Comparison of ENCODE assay signal across 8 cellular contexts in genomic region chr17:56977673-56978395, GRCh38. TPM values are rescaled to one million over a fixed set of nuclear protein-coding genes. Genes with fewer than 3 reads are reported as not detected.
DNase-seq lines count a peak whose midpoint lies in the region; ATAC-seq lines count a peak whose summit lies in the region.

SCPEP1 (plus strand) TSS chr17:56978131; CDS start chr17:56978160, 29 bp downstream.

- peak within 1 kb of the TSS; percentile 42 to 76 for H3K27ac Mint-ChIP-seq in natural killer cell treated with Interleukin-12 subunit alpha and Interleukin-12 subunit beta and Interleukin-15 and Interleukin-18, amount 100 ng/mL, for 72 hours

- peak; percentile 90 for DNase-seq in DMS 273 (lab: John Stamatoyannopoulos, UW; ENCODE audit: unreplicated experiment)
- DNase-seq in KBM-7 = peak; percentile 77
- peak; percentile 89 for DNase-seq in RKO (ENCODE audit: low spot score)
- peak; percentile 63 to 70 for DNase-seq in activated T-helper 1 cell treated with anti-CD3 and anti-CD28 coated beads, Interleukin-2, amount 50 U/mL, for 16 hours (ENCODE audit: low read depth in 1 of 2, low spot score in 1 of 2)
- DNase-seq in fibroblast of peridontal ligament (ENCODE audit: extremely low read depth) = peak; percentile 70
- peak; percentile 85 for DNase-seq in natural killer cell treated with Interleukin-12 subunit alpha and Interleukin-12 subunit beta and Interleukin-15 and Interleukin-18, amount 100 ng/mL, for 72 hours (ENCODE audit: low spot score)
- peak; percentile 77 for DNase-seq in stimulated activated naive CD4-positive, alpha-beta T cell treated with Interleukin-2 at 50 U/mL for 16 hours (lab: John Stamatoyannopoulos, UW)

- H3K27me3 Mint-ChIP-seq in natural killer cell treated with Interleukin-12 subunit alpha and Interleukin-12 subunit beta and Interleukin-15 and Interleukin-18, amount 100 ng/mL, for 72 hours = peaks cover 8 to 11% of the 10 kb centered on the region in 2 donors

- H3K36me3 Mint-ChIP-seq in natural killer cell treated with Interleukin-12 subunit alpha and Interleukin-12 subunit beta and Interleukin-15 and Interleukin-18, amount 100 ng/mL, for 72 hours = no peaks in the 10 kb centered on the region

- peak; percentile 61 for ATAC-seq in GM21576 (IDR thresholded peaks at IDR 0.05; ENCODE audit: unreplicated experiment)
- ATAC-seq in natural killer cell treated with Interleukin-12 subunit alpha and Interleukin-12 subunit beta and Interleukin-15 and Interleukin-18, amount 100 ng/mL, for 72 hours = peak; percentile 97 to 99

- in situ Hi-C loops in KBM-7 (cut with MboI; ENCODE audit: low pct_unique_long_range_greater_than_20kb, low sequenced_read_pairs) = no loop called here

- H3K4me3 Mint-ChIP-seq in natural killer cell treated with Interleukin-12 subunit alpha and Interleukin-12 subunit beta and Interleukin-15 and Interleukin-18, amount 100 ng/mL, for 72 hours = peak within 1 kb of the TSS; percentile 90

- peaks cover 12 to 16% of the 10 kb centered on the region in 2 donors for H3K4me1 Mint-ChIP-seq in natural killer cell treated with Interleukin-12 subunit alpha and Interleukin-12 subunit beta and Interleukin-15 and Interleukin-18, amount 100 ng/mL, for 72 hours (ENCODE audit: low read depth in 2 of 2)

- no peaks in the 10 kb centered on the region for H3K9me3 Mint-ChIP-seq in natural killer cell treated with Interleukin-12 subunit alpha and Interleukin-12 subunit beta and Interleukin-15 and Interleukin-18, amount 100 ng/mL, for 72 hours

RNA-seq across cellular contexts. Expression of gene SCPEP1, which starts in this region (rescaled TPM):
- 10 to 100 TPM; 13.2 to 21.7 TPM for total RNA-seq in natural killer cell treated with Interleukin-12 subunit alpha and Interleukin-12 subunit beta and Interleukin-15 and Interleukin-18, amount 100 ng/mL, for 72 hours

Comparison
In these comparisons a context has a peak if more than half of its experiments do, and no peak if none do; other contexts are left out.
1. Peak in every context shown above with its lines: DNase-seq and ATAC-seq.